ENCODE assay signal across 19 cellular contexts in the genomic region with DNA sequence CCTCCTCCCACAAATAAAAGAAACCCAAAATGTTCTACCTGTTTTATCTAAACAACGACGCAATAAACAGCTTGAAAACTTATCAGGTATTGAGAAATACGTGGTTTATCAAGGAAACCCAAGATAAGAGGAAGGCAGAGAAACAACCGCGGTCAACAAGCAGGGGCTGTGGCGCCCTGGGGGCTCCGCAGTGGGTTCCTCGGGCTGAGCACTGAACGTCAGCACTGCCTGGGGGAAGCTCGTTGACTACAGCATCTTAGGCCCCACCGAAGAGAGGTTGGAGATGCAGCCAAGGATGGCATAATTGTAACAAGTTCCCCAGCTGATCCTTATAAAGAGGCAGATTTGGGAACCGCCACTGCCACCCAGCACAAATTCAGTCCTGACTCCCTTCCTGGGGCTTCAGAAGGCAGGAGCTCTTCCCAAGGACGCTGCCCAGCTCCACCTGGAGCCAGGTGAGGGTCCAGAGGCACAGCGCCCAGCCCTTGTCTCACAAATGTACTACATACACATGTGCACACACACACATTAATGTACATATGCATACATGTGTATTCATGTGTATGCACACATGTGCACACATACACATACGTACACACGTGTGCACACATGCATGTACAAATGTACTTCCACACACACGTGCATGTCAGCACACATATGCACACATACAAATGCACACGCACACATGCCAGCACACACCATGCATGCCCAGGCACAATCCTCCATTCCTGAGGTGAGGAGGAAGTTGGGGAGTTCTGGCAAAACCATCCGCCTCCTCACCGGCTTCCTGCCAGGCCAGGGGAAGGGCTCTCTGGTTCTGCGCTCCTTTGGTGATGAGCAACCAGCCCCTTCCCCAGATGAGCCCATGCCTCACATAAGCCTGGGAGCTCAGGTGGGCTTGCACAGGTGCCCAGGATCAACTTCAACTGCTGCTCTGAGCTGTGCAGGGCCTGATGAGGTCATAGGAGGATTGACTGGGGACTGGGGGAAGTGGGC.
DNase-seq lines count a peak whose midpoint lies in the region; ATAC-seq and TF ChIP-seq lines count a peak whose summit lies in the region.
"Had no signal": no experiment of that assay in that cellular context is flagged by ENCODE, and none has a peak within 500 bp of the region (broad histone marks: within the 10 kb centered on the region; RNA-seq: fewer than 3 reads in every experiment).

No MANE protein-coding gene starts in this region.

- no peak overlapping the region for H3K4me2 ChIP-seq in neuronal stem cell (ENCODE audit: insufficient read depth, low read length, poor library complexity, severe bottlenecking)

- H3K9me3 ChIP-seq in neuronal stem cell (replicated peaks in 1 of 2; ENCODE audit: control insufficient read depth in 2 of 2, insufficient read depth in 1 of 2, low read depth in 1 of 2, low read length in 2 of 2), result peaks cover 0 to 8% of the 10 kb centered on the region in 2 donors

- H4K91ac ChIP-seq in neuronal stem cell (ENCODE audit: low read depth, low read length, poor library complexity), result no peak overlapping the region

- H3K4me3 ChIP-seq in neuronal stem cell (ENCODE audit: low read length in 2 of 2), result peak overlapping the region in 1 of 2 donors; percentile 11
- H3K4me3 ChIP-seq: SK-N-MC had no signal

- WGBS in neuronal stem cell (ENCODE audit: extremely low coverage in 2 of 2, insufficient read length in 2 of 2, insufficient replicate concordance in 1 of 2), 2 donors, result no CpG with 5 or more reads among the region's 21 CpGs

- peak overlapping the region; percentile 64 for H2BK15ac ChIP-seq in neuronal stem cell (ENCODE audit: low read length)

- H3K23ac ChIP-seq in neuronal stem cell (ENCODE audit: low read depth, low read length, poor library complexity), result peak overlapping the region; percentile 1

- no peaks in the 10 kb centered on the region for H3K36me3 Mint-ChIP-seq in chondrocyte (ENCODE audit: low read depth)

- H3K14ac ChIP-seq in neuronal stem cell (ENCODE audit: low read length), result peak overlapping the region; percentile 39

- no peak overlapping the region for H3K27ac ChIP-seq in neuronal stem cell (replicated peaks; ENCODE audit: low read length)
- H3K27ac ChIP-seq: SK-N-MC had no signal

- intact Hi-C loops in cardiac septum (cut with DNase I), result loop anchor here (10.0 kb wide), 1 partner anchor 1086 kb away; the partner anchor contains the start of gene AJAP1
- intact Hi-C loops in left ventricle myocardium superior (cut with micrococcal nuclease), result no loop called here

- no peak overlapping the region for H3K4me3 Mint-ChIP-seq in chondrocyte (ENCODE audit: unreplicated experiment)
- H3K4me3 Mint-ChIP-seq: HFFc6 had no signal

- peaks cover 6 to 13% of the 10 kb centered on the region in 2 donors for H3K4me1 ChIP-seq in neuronal stem cell (ENCODE audit: control insufficient read depth in 2 of 2, insufficient read depth in 1 of 2, low read depth in 1 of 2, low read length in 2 of 2)

- DNase-seq in cardiac septum (ENCODE audit: low spot score) (peak; percentile 41), left ventricle myocardium superior (no peak), chondrocyte (ENCODE audit: low spot score) (peak; percentile 64), neuronal stem cell (ENCODE audit: low spot score) (no peak), NCI-H345 (lab: John Stamatoyannopoulos, UW) (no peak)
- DNase-seq in NK-92 treated with Interleukin-12 subunit alpha and Interleukin-12 subunit beta, amount 100 ng/mL, for 24 hours (lab: John Stamatoyannopoulos, UW), result no peak
- DNase-seq: DMS53, GDM1, H7, HFFc6, KG1, NCI-H1105, NCI-H2081, NCI-H446 treated with DMSO at 0.1 percent for 48 hours, NCI-H526 treated with DMSO at 0.1 percent for 48 hours, SHP77 treated with DMSO at 0.1 percent for 48 hours had no signal

- peaks cover 0 to 9% (median 0%) of the 10 kb centered on the region in 3 experiments for H3K27me3 ChIP-seq in neuronal stem cell (ENCODE audit: control insufficient read depth in 3 of 3, insufficient read depth in 3 of 3, low read depth in 1 of 3, low read length in 3 of 3)

- no peaks in the 10 kb centered on the region for H3K79me1 ChIP-seq in neuronal stem cell (ENCODE audit: low read depth, low read length)

- no peak overlapping the region for H3K4ac ChIP-seq in neuronal stem cell (ENCODE audit: low read length)

- H2BK120ac ChIP-seq in neuronal stem cell (ENCODE audit: low read depth, low read length), result no peak overlapping the region

- H3K27ac Mint-ChIP-seq in chondrocyte (ENCODE audit: unreplicated experiment), result no peak overlapping the region
- H3K27ac Mint-ChIP-seq: HFFc6 had no signal

- peak overlapping the region; percentile 29 for H2BK5ac ChIP-seq in neuronal stem cell (ENCODE audit: low read length)

- H3K9ac ChIP-seq in neuronal stem cell (ENCODE audit: low read depth, low read length, poor library complexity), result no peak overlapping the region

- no peak overlapping the region for H2BK12ac ChIP-seq in neuronal stem cell (ENCODE audit: low read length)

- no peak for ATAC-seq in left ventricle myocardium superior
- ATAC-seq in HG03432 (IDR thresholded peaks at IDR 0.05; ENCODE audit: unreplicated experiment), result no peak
- ATAC-seq in GM19455 (IDR thresholded peaks at IDR 0.05; ENCODE audit: unreplicated experiment), result no peak

- H3K4me1 Mint-ChIP-seq in chondrocyte (ENCODE audit: low read depth), result no peaks in the 10 kb centered on the region

- no peak for TF ChIP-seq CTCF in chondrocyte (IDR thresholded peaks at IDR 0.05)

- H2AK5ac ChIP-seq in neuronal stem cell (ENCODE audit: low read depth, low read length), result peak overlapping the region; percentile 71

- no peak overlapping the region for H2AFZ ChIP-seq in neuronal stem cell (ENCODE audit: low read length)

- H4K8ac ChIP-seq in neuronal stem cell (ENCODE audit: low read depth, low read length), result peak overlapping the region; percentile 70

- H3K27me3 Mint-ChIP-seq in chondrocyte (ENCODE audit: low read depth), result peaks cover 14% of the 10 kb centered on the region

- peak overlapping the region; percentile 44 for H3K18ac ChIP-seq in neuronal stem cell (ENCODE audit: low read length)

- H3K36me3 ChIP-seq in neuronal stem cell (replicated peaks in 1 of 2; ENCODE audit: control insufficient read depth in 2 of 2, insufficient read depth in 2 of 2, low read length in 2 of 2), result no peaks in the 10 kb centered on the region

- peaks cover 2% of the 10 kb centered on the region for H3K9me3 Mint-ChIP-seq in chondrocyte (ENCODE audit: low read depth)

Comparison
In these comparisons a context has a peak if more than half of its experiments do, and no peak if none do; other contexts are left out.
1. DNase-seq: peak in cardiac septum (single experiment) and chondrocyte (single experiment); none in left ventricle myocardium superior (single experiment), neuronal stem cell (single experiment), NCI-H345 (single experiment) and NK-92 treated with Interleukin-12 subunit alpha and Interleukin-12 subunit beta, amount 100 ng/mL, for 24 hours (single experiment).